16 cellular contexts compared by ENCODE assay signal in the genomic region with DNA sequence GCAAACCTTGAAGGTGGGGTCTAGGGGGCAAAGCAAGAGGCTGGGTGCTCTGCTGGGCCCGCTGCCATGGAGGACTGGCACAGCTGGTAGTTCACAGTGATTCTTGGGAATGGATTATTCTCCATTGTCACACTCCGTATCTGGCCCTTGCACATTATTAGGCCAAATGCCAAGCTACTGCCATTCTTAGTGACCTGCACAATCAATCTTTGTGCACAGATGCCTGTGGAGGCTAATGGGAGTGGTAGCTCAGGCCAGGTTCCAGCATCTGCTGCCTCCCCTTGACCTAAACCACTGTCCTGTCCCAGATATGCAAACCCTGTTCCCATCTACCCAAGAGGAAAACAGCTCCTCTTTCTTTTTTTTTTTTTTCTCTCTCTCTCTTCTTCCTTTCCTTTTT.
DNase-seq lines count a peak whose midpoint lies in the region; TF ChIP-seq lines count a peak whose summit lies in the region.
"Had no signal": no experiment of that assay in that cellular context is flagged by ENCODE, and none has a peak within 500 bp of the region (broad histone marks: within the 10 kb centered on the region; RNA-seq: fewer than 3 reads in every experiment).

No MANE protein-coding gene starts in this region.

- H3K27me3 Mint-ChIP-seq in nephron progenitor cell (ENCODE audit: low read depth, poor library complexity), result peaks cover 7% of the 10 kb centered on the region

- peaks cover 17% of the 10 kb centered on the region for H3K4me1 Mint-ChIP-seq in nephron progenitor cell
- H3K4me1 Mint-ChIP-seq: CD8-positive, alpha-beta memory T cell had no signal

- TF ChIP-seq CTCF in KMS-11 (conservative IDR thresholded peaks at IDR 0.05; ENCODE audit: low read depth, low read length) (no peak), nephron progenitor cell (IDR thresholded peaks at IDR 0.05) (no peak)

- peaks cover 15% of the 10 kb centered on the region for H3K9me3 Mint-ChIP-seq in nephron progenitor cell

- no peak overlapping the region for H3K4me3 Mint-ChIP-seq in nephron progenitor cell
- H3K4me3 Mint-ChIP-seq: CD4-positive, CD25-positive, alpha-beta regulatory T cell; CD8-positive, alpha-beta memory T cell; GM23338 had no signal

- H3K27ac Mint-ChIP-seq in nephron progenitor cell, result peak overlapping the region; percentile 77
- H3K27ac Mint-ChIP-seq: CD4-positive, CD25-positive, alpha-beta regulatory T cell; GM23338 had no signal

- H3K4me3 ChIP-seq in KMS-11 (IDR thresholded peaks at IDR 0.05; ENCODE audit: insufficient read depth, low read depth, low read length), result no peak overlapping the region
- H3K4me3 ChIP-seq in effector memory CD4-positive, alpha-beta T cell (ENCODE audit: insufficient read depth, low read depth, low read length, poor library complexity, severe bottlenecking), result no peak overlapping the region
- H3K4me3 ChIP-seq: GM23338 had no signal

- no peak overlapping the region for H2AFZ ChIP-seq in KMS-11 (ENCODE audit: low read depth)
- H2AFZ ChIP-seq: GM23338 had no signal

- DNase-seq in NCI-H69 (lab: John Stamatoyannopoulos, UW), result peak; percentile 77
- peak; percentile 42 for DNase-seq in RPMI8226
- no peak for DNase-seq in nephron progenitor cell
- DNase-seq in effector memory CD4-positive, alpha-beta T cell, result no peak
- no peak for DNase-seq in activated CD4-positive, CD25-positive, alpha-beta regulatory T cell treated with anti-CD3 and anti-CD28 coated beads, Interleukin-2, amount 50 U/mL, for 72 hours
- no peak for DNase-seq in NCI-H1436 (lab: John Stamatoyannopoulos, UW)
- DNase-seq: BE2C; CD4-positive, CD25-positive, alpha-beta regulatory T cell; CD8-positive, alpha-beta memory T cell; COR-L47; DMS153; DMS79; GDM1; HCEC 1CT had no signal

- H3K27ac ChIP-seq in KMS-11, result peak overlapping the region; percentile 34; the same call in 1 of the 2 replicates
- no peak overlapping the region for H3K27ac ChIP-seq in effector memory CD4-positive, alpha-beta T cell (ENCODE audit: insufficient read depth, low read length, poor library complexity, severe bottlenecking)

- H3K27me3 ChIP-seq in KMS-11 (ENCODE audit: insufficient read depth, low read depth), result no peaks in the 10 kb centered on the region
- no peaks in the 10 kb centered on the region for H3K27me3 ChIP-seq in effector memory CD4-positive, alpha-beta T cell (replicated peaks; ENCODE audit: control insufficient read depth, insufficient read depth, low read length, poor library complexity, severe bottlenecking)
- H3K27me3 ChIP-seq: BE2C had no signal

- peak overlapping the region; percentile 46 for H3K4me2 ChIP-seq in KMS-11
- H3K4me2 ChIP-seq: GM23338 had no signal

- H3K9ac ChIP-seq in KMS-11, result no peak overlapping the region

- H4K20me1 ChIP-seq in KMS-11 (ENCODE audit: insufficient read depth), result no peaks in the 10 kb centered on the region

- no peaks in the 10 kb centered on the region for H3K9me3 ChIP-seq in effector memory CD4-positive, alpha-beta T cell (ENCODE audit: control insufficient read depth, low read length)
- H3K9me3 ChIP-seq: BE2C had no signal

- no peaks in the 10 kb centered on the region for H3K79me2 ChIP-seq in KMS-11 (ENCODE audit: insufficient read depth, low read depth)

- H3K36me3 Mint-ChIP-seq in nephron progenitor cell (ENCODE audit: low read depth), result peaks cover 9% of the 10 kb centered on the region

- H3K4me1 ChIP-seq in KMS-11 (ENCODE audit: low read depth, poor library complexity, severe bottlenecking), result peaks cover 25% of the 10 kb centered on the region
- no peaks in the 10 kb centered on the region for H3K4me1 ChIP-seq in effector memory CD4-positive, alpha-beta T cell (ENCODE audit: control insufficient read depth, insufficient read depth, low read length, poor library complexity, severe bottlenecking)
- H3K4me1 ChIP-seq: BE2C had no signal

- no peaks in the 10 kb centered on the region for H3K36me3 ChIP-seq in KMS-11 (ENCODE audit: insufficient read depth)
- H3K36me3 ChIP-seq in effector memory CD4-positive, alpha-beta T cell (ENCODE audit: control insufficient read depth, insufficient read depth, low read length), result no peaks in the 10 kb centered on the region
- H3K36me3 ChIP-seq: BE2C had no signal

Comparison
In these comparisons a context has a peak if more than half of its experiments do, and no peak if none do; other contexts are left out.
1. DNase-seq: peak in NCI-H69 (single experiment) and RPMI8226 (single experiment); none in nephron progenitor cell (single experiment), effector memory CD4-positive, alpha-beta T cell (0 of 3), activated CD4-positive, CD25-positive, alpha-beta regulatory T cell treated with anti-CD3 and anti-CD28 coated beads, Interleukin-2, amount 50 U/mL, for 72 hours (single experiment) and NCI-H1436 (single experiment).